ENCODE assay signal across 33 cellular contexts in the genomic region with DNA sequence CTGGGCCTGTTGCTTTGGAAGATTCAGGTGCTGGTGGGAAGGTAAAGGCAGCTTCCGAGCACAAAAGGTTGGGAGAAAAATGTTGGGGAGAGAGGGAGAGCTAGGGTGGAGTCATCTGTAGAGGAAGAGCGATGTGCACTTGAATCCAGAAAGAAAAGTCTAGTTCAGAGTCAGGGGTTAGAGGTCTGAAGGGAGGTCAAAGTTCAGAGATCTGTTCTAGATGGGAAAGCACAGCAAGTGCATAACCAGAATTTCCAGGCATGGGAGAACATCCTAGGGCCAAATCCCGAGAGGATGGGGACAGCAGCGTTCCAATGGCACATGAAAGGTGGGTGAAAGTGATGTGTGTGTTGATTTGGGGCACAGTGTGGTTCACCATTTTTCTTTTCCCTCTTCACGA.
"Had no signal": no experiment of that assay in that cellular context is flagged by ENCODE, and none has a peak within 500 bp of the region (broad histone marks: within the 10 kb centered on the region; RNA-seq: fewer than 3 reads in every experiment).

No MANE protein-coding gene starts in this region.

- H3K36me3 Mint-ChIP-seq: activated CD8-positive, alpha-beta memory T cell treated with anti-CD3 and anti-CD28 coated beads, Interleukin-2, amount 10 ng/mL, durations not matched to agents 7 days and 5 days; activated naive CD4-positive, alpha-beta T cell treated with anti-CD3 and anti-CD28 coated beads, Interleukin-2, amount 50 U/mL, for 72 hours; activated naive CD8-positive, alpha-beta T cell treated with anti-CD3 and anti-CD28 coated beads for 36 hours; T-cell had no signal

- H3K36me3 ChIP-seq: adrenal gland, brain microvascular endothelial cell, breast epithelium, WERI-Rb-1 had no signal

- H3K4me1 Mint-ChIP-seq: activated CD4-positive, alpha-beta memory T cell treated with anti-CD3 and anti-CD28 coated beads, Interleukin-2, amount 10 ng/mL, durations not matched to agents 7 days and 5 days; activated CD4-positive, alpha-beta T cell treated with anti-CD3 and anti-CD28 coated beads for 36 hours; activated CD4-positive, alpha-beta T cell treated with anti-CD3 and anti-CD28 coated beads, Interleukin-2, amount 10 ng/mL, durations not matched to agents 7 days and 5 days; activated CD8-positive, alpha-beta memory T cell treated with anti-CD3 and anti-CD28 coated beads, Interleukin-2, amount 10 ng/mL, durations not matched to agents 7 days and 5 days; activated naive CD8-positive, alpha-beta T cell treated with anti-CD3 and anti-CD28 coated beads for 36 hours; T-cell; T-helper 17 cell; WTC11 had no signal

- ATAC-seq: activated CD4-positive, alpha-beta T cell treated with anti-CD3 and anti-CD28 coated beads for 36 hours; activated CD4-positive, CD25-positive, alpha-beta regulatory T cell treated with anti-CD3 and anti-CD28 coated beads, Interleukin-2, amount 50 U/mL, for 24 hours; activated CD8-positive, alpha-beta memory T cell treated with anti-CD3 and anti-CD28 coated beads, Interleukin-2, amount 10 ng/mL, durations not matched to agents 7 days and 5 days; activated CD8-positive, alpha-beta T cell treated with anti-CD3 and anti-CD28 coated beads, Interleukin-2, amount 10 ng/mL, durations not matched to agents 7 days and 5 days; activated naive CD4-positive, alpha-beta T cell treated with anti-CD3 and anti-CD28 coated beads, Interleukin-2, amount 50 U/mL, for 72 hours; body of pancreas; T-cell; T-helper 17 cell; WTC11 had no signal

- H3K27ac Mint-ChIP-seq: activated CD4-positive, alpha-beta memory T cell treated with anti-CD3 and anti-CD28 coated beads, Interleukin-2, amount 10 ng/mL, durations not matched to agents 7 days and 5 days; activated CD4-positive, alpha-beta T cell treated with anti-CD3 and anti-CD28 coated beads for 36 hours; activated CD4-positive, alpha-beta T cell treated with anti-CD3 and anti-CD28 coated beads, Interleukin-2, amount 10 ng/mL, durations not matched to agents 7 days and 5 days; activated CD8-positive, alpha-beta memory T cell treated with anti-CD3 and anti-CD28 coated beads, Interleukin-2, amount 10 ng/mL, durations not matched to agents 7 days and 5 days; activated CD8-positive, alpha-beta T cell treated with anti-CD3 and anti-CD28 coated beads, Interleukin-2, amount 10 ng/mL, durations not matched to agents 7 days and 5 days; activated naive CD4-positive, alpha-beta T cell treated with anti-CD3 and anti-CD28 coated beads for 36 hours; activated naive CD4-positive, alpha-beta T cell treated with anti-CD3 and anti-CD28 coated beads, Interleukin-2, amount 50 U/mL, for 72 hours; activated naive CD8-positive, alpha-beta T cell treated with anti-CD3 and anti-CD28 coated beads for 36 hours; activated T-cell treated with anti-CD3 and anti-CD28 coated beads, Interleukin-2, amount 50 U/mL, for 24 hours; T-cell; T-helper 17 cell; WTC11 had no signal

- H3K9me3 ChIP-seq: adrenal gland, body of pancreas had no signal

- H3K9me3 Mint-ChIP-seq: activated naive CD4-positive, alpha-beta T cell treated with anti-CD3 and anti-CD28 coated beads for 36 hours; activated T-cell treated with anti-CD3 and anti-CD28 coated beads, Interleukin-2, amount 50 U/mL, for 24 hours had no signal

- H3K27me3 ChIP-seq: adrenal gland, body of pancreas, brain microvascular endothelial cell, breast epithelium had no signal

- H3K4me3 Mint-ChIP-seq: activated CD4-positive, alpha-beta memory T cell treated with anti-CD3 and anti-CD28 coated beads, Interleukin-2, amount 10 ng/mL, durations not matched to agents 7 days and 5 days; activated CD4-positive, alpha-beta T cell treated with anti-CD3 and anti-CD28 coated beads for 36 hours; activated CD4-positive, alpha-beta T cell treated with anti-CD3 and anti-CD28 coated beads, Interleukin-2, amount 10 ng/mL, durations not matched to agents 7 days and 5 days; activated CD8-positive, alpha-beta memory T cell treated with anti-CD3 and anti-CD28 coated beads, Interleukin-2, amount 10 ng/mL, durations not matched to agents 7 days and 5 days; activated CD8-positive, alpha-beta T cell treated with anti-CD3 and anti-CD28 coated beads, Interleukin-2, amount 10 ng/mL, durations not matched to agents 7 days and 5 days; activated naive CD4-positive, alpha-beta T cell treated with anti-CD3 and anti-CD28 coated beads for 36 hours; activated naive CD8-positive, alpha-beta T cell treated with anti-CD3 and anti-CD28 coated beads for 36 hours; activated T-cell treated with anti-CD3 and anti-CD28 coated beads, Interleukin-2, amount 50 U/mL, for 24 hours; T-cell; T-helper 17 cell; WTC11 had no signal

- H3K27ac ChIP-seq: adrenal gland, body of pancreas, brain microvascular endothelial cell, breast epithelium, WERI-Rb-1 had no signal

- H3K4me1 ChIP-seq: body of pancreas, breast epithelium had no signal

- H3K27me3 Mint-ChIP-seq: activated CD4-positive, alpha-beta T cell treated with anti-CD3 and anti-CD28 coated beads for 36 hours; activated CD4-positive, alpha-beta T cell treated with anti-CD3 and anti-CD28 coated beads, Interleukin-2, amount 10 ng/mL, durations not matched to agents 7 days and 5 days; activated CD8-positive, alpha-beta memory T cell treated with anti-CD3 and anti-CD28 coated beads, Interleukin-2, amount 10 ng/mL, durations not matched to agents 7 days and 5 days; activated naive CD8-positive, alpha-beta T cell treated with anti-CD3 and anti-CD28 coated beads for 36 hours; activated T-cell treated with anti-CD3 and anti-CD28 coated beads, Interleukin-2, amount 50 U/mL, for 24 hours; T-cell; T-helper 17 cell had no signal

- H3K4me3 ChIP-seq: adrenal gland, body of pancreas, breast epithelium had no signal

- DNase-seq: activated CD4-positive, alpha-beta memory T cell treated with anti-CD3 and anti-CD28 coated beads, Interleukin-2, amount 10 ng/mL, durations not matched to agents 7 days and 5 days; activated CD4-positive, alpha-beta T cell treated with anti-CD3 and anti-CD28 coated beads for 1 hour; activated CD4-positive, alpha-beta T cell treated with anti-CD3 and anti-CD28 coated beads for 36 hours; activated CD4-positive, alpha-beta T cell treated with anti-CD3 and anti-CD28 coated beads for 48 hours; activated CD4-positive, alpha-beta T cell treated with anti-CD3 and anti-CD28 coated beads, Interleukin-2, amount 10 ng/mL, durations not matched to agents 7 days and 5 days; activated CD4-positive, alpha-beta T cell treated with anti-CD3 and anti-CD28 coated beads, Interleukin-2, amount 50 U/mL, for 48 hours; activated CD4-positive, CD25-positive, alpha-beta regulatory T cell; activated CD8-positive, alpha-beta memory T cell treated with anti-CD3 and anti-CD28 coated beads for 24 hours; activated CD8-positive, alpha-beta memory T cell treated with anti-CD3 and anti-CD28 coated beads, Interleukin-2, amount 10 ng/mL, durations not matched to agents 7 days and 5 days; activated CD8-positive, alpha-beta memory T cell treated with anti-CD3 and anti-CD28 coated beads, Interleukin-2, amount 50 U/mL, for 48 hours; activated CD8-positive, alpha-beta T cell treated with anti-CD3 and anti-CD28 coated beads, Interleukin-2, amount 10 ng/mL, durations not matched to agents 7 days and 5 days; activated effector memory CD4-positive, alpha-beta T cell treated with anti-CD3 and anti-CD28 coated beads, Interleukin-2, amount 50 U/mL, for 16 hours; activated gamma-delta T cell treated with Interleukin-2 at 50 U/mL for 16 hours; activated naive CD4-positive, alpha-beta T cell; activated naive CD4-positive, alpha-beta T cell treated with anti-CD3 and anti-CD28 coated beads for 36 hours; activated naive CD4-positive, alpha-beta T cell treated with anti-CD3 and anti-CD28 coated beads, Interleukin-2, amount 50 U/mL, for 16 hours; activated naive CD8-positive, alpha-beta T cell treated with anti-CD3 and anti-CD28 coated beads for 36 hours; activated T-cell treated with anti-CD3 and anti-CD28 coated beads, Interleukin-2, amount 50 U/mL, for 24 hours; activated T-cell treated with anti-CD3 and anti-CD28 coated beads, Interleukin-2, amount 50 U/mL, for 48 hours; adrenal gland; amniotic stem cell; aorta; body of pancreas; brain microvascular endothelial cell; central memory CD4-positive, alpha-beta T cell; T-cell; T-helper 17 cell; T1000; WERI-Rb-1 had no signal
